Comparison of ENCODE assay signal across 26 cellular contexts in genomic region chr2:88870267-88870839, GRCh38.
"Had no signal": no experiment of that assay in that cellular context is flagged by ENCODE, and none has a peak within 500 bp of the region (broad histone marks: within the 10 kb centered on the region; RNA-seq: fewer than 3 reads in every experiment).

No MANE protein-coding gene starts in this region.

- H3K4me3 Mint-ChIP-seq: activated naive CD8-positive, alpha-beta T cell; activated T-cell treated with anti-CD3 and anti-CD28 coated beads, Interleukin-2, amount 50 U/mL, for 4 hours; brain; nephron had no signal

- ATAC-seq: activated CD4-positive, CD25-positive, alpha-beta regulatory T cell treated with anti-CD3 and anti-CD28 coated beads, Interleukin-2, amount 50 U/mL, for 24 hours; activated T-cell treated with anti-CD3 and anti-CD28 coated beads, Interleukin-2, amount 50 U/mL, for 4 hours; left lung; mucosa of descending colon; right cardiac atrium had no signal

- H3K4me1 Mint-ChIP-seq: brain, nephron had no signal

- H3K9me3 ChIP-seq: left lung, mucosa of descending colon, stomach, thyroid gland, upper lobe of left lung, vagina had no signal

- H3K4me1 ChIP-seq: left lung, thyroid gland, vagina had no signal

- H3K27me3 ChIP-seq: cardiac muscle cell, left lung, thyroid gland, upper lobe of left lung, vagina had no signal

- H3K9me3 Mint-ChIP-seq: activated T-cell treated with anti-CD3 and anti-CD28 coated beads, Interleukin-2, amount 50 U/mL, for 4 hours; brain had no signal

- H3K27ac ChIP-seq: cardiac muscle cell, coronary artery, left lung, stomach, thyroid gland, upper lobe of left lung, vagina had no signal

- DNase-seq: activated CD4-positive, alpha-beta T cell treated with anti-CD3 and anti-CD28 coated beads for 48 hours; activated CD4-positive, alpha-beta T cell treated with anti-CD3 and anti-CD28 coated beads, Interleukin-2, amount 50 U/mL, for 48 hours; activated naive CD4-positive, alpha-beta T cell; activated T-cell treated with anti-CD3 and anti-CD28 coated beads, Interleukin-2, amount 50 U/mL, for 4 hours; aorta; dorsolateral prefrontal cortex; effector memory CD4-positive, alpha-beta T cell; kidney glomerular epithelial cell; left lung; mucosa of descending colon; posterior cingulate gyrus; right cardiac atrium; stimulated activated CD4-positive, alpha-beta T cell treated with anti-CD3 and anti-CD28 coated beads, Interleukin-2, amount 100 ng/mL, for 48 hours; stomach; T-helper 1 cell; thyroid gland; upper lobe of left lung had no signal

- H3K36me3 ChIP-seq: cardiac muscle cell, left lung, stomach, thyroid gland, upper lobe of left lung, vagina had no signal

- H3K4me3 ChIP-seq: cardiac muscle cell, coronary artery, dorsolateral prefrontal cortex, left lung, lung, mucosa of descending colon, stomach, thyroid gland, upper lobe of left lung, vagina had no signal

- H3K36me3 Mint-ChIP-seq: activated naive CD8-positive, alpha-beta T cell; brain had no signal

- H3K27ac Mint-ChIP-seq: activated naive CD8-positive, alpha-beta T cell; brain; nephron had no signal

- FAIRE-seq: frontal cortex had no signal
